Comparison of ENCODE assay signal across 7 cellular contexts in genomic region chr14:92973265-92973797, GRCh38. TPM values are rescaled to one million over a fixed set of nuclear protein-coding genes. Genes with fewer than 3 reads are reported as not detected.
DNase-seq lines count a peak whose midpoint lies in the region; ATAC-seq and TF ChIP-seq lines count a peak whose summit lies in the region.

No MANE protein-coding gene starts in this region.

- TF ChIP-seq CTCF in ovary (IDR thresholded peaks at IDR 0.05): peak; percentile 35 to 73 (median 46)
- TF ChIP-seq CTCF in CD4-positive, alpha-beta T cell (IDR thresholded peaks at IDR 0.05): no peak

- no peak for ATAC-seq in CD4-positive, alpha-beta T cell (ENCODE audit: poor library complexity)
- ATAC-seq in GM18909 (IDR thresholded peaks at IDR 0.05; ENCODE audit: poor library complexity, unreplicated experiment): no peak

- H3K4me3 Mint-ChIP-seq in CD4-positive, alpha-beta T cell: no peak overlapping the region

- DNase-seq in EL (peak; percentile 90), HuH-7.5 (ENCODE audit: low spot score) (peak; percentile 57), globus pallidus (ENCODE audit: low spot score) (peak; percentile 90), ovary (peak; percentile 62 to 88 (median 73))
- DNase-seq in activated CD4-positive, alpha-beta T cell treated with anti-CD3 and anti-CD28 coated beads, Interleukin-2, amount 50 U/mL, for 48 hours: peak; percentile 48 to 51
- DNase-seq in CD4-positive, alpha-beta T cell: no peak

- no peak overlapping the region for H3K27ac Mint-ChIP-seq in CD4-positive, alpha-beta T cell

- no peak overlapping the region for H3K4me3 ChIP-seq in ovary

- H3K9me3 Mint-ChIP-seq in CD4-positive, alpha-beta T cell: peaks cover 18% of the 10 kb centered on the region

- H3K9me3 ChIP-seq in ovary: no peaks in the 10 kb centered on the region
- H3K9me3 ChIP-seq in CD4-positive, alpha-beta T cell (ENCODE audit: control insufficient read depth, low read length): peaks cover 15% of the 10 kb centered on the region

- peaks cover 50% of the 10 kb centered on the region for H3K36me3 Mint-ChIP-seq in CD4-positive, alpha-beta T cell (ENCODE audit: low read depth)

- H3K27ac ChIP-seq in ovary: no peak overlapping the region
- no peak overlapping the region for H3K27ac ChIP-seq in CD4-positive, alpha-beta T cell (ENCODE audit: low read depth, low read length)

- CTCF ChIA-PET in CD4-positive, alpha-beta T cell (lab: Charles Lee): no interaction called here

- TF ChIP-seq POLR2A in ovary (IDR thresholded peaks at IDR 0.05): no peak

- no peaks in the 10 kb centered on the region for H3K27me3 ChIP-seq in ovary
- no peaks in the 10 kb centered on the region for H3K27me3 ChIP-seq in CD4-positive, alpha-beta T cell (ENCODE audit: control insufficient read depth, insufficient read depth, low read length)

- H3K36me3 ChIP-seq in ovary: no peaks in the 10 kb centered on the region

- H3K4me1 Mint-ChIP-seq in CD4-positive, alpha-beta T cell (ENCODE audit: low read depth): no peaks in the 10 kb centered on the region

- H3K27me3 Mint-ChIP-seq in CD4-positive, alpha-beta T cell: no peaks in the 10 kb centered on the region

- TF ChIP-seq EP300 in ovary (IDR thresholded peaks at IDR 0.05): no peak

- 41 to 60% (median 60%) methylated on average over 12 of the region's 12 CpGs for WGBS in ovary, 3 donors

- no peaks in the 10 kb centered on the region for H3K4me1 ChIP-seq in ovary (ENCODE audit: insufficient read depth)

- intact Hi-C loops in ovary (cut with DNase I): loop anchor here in 1 of 4 donors (5.0 kb wide), 1 partner anchor 144 kb away; the partner anchor contains the start of gene ITPK1
- intact Hi-C loops in CD4-positive, alpha-beta T cell (cut with DNase I, micrococcal nuclease): no loop called here

- POLR2A ChIA-PET in CD4-positive, alpha-beta T cell (lab: Charles Lee): no interaction called here

RNA-seq across cellular contexts. Expression of gene CHGA, which starts 50.4 kb away (rescaled TPM):
- 1 to 10 TPM in 2 of 7 donors, under 1 TPM in 3, not detected in 2; 0.48 to 1.6 (median 0.69) TPM for total RNA-seq in ovary
- polyA plus RNA-seq in ovary: under 1 TPM; 0.13 to 0.15 TPM
- total RNA-seq in CD4-positive, alpha-beta T cell: not detected

Comparison
In these comparisons a context has a peak if more than half of its experiments do, and no peak if none do; other contexts are left out.
1. DNase-seq: peak in EL (single experiment), HuH-7.5 (single experiment), activated CD4-positive, alpha-beta T cell treated with anti-CD3 and anti-CD28 coated beads, Interleukin-2, amount 50 U/mL, for 48 hours (2 of 2), globus pallidus (single experiment) and ovary (5 of 5); none in CD4-positive, alpha-beta T cell (0 of 10).